In the genomic region with DNA sequence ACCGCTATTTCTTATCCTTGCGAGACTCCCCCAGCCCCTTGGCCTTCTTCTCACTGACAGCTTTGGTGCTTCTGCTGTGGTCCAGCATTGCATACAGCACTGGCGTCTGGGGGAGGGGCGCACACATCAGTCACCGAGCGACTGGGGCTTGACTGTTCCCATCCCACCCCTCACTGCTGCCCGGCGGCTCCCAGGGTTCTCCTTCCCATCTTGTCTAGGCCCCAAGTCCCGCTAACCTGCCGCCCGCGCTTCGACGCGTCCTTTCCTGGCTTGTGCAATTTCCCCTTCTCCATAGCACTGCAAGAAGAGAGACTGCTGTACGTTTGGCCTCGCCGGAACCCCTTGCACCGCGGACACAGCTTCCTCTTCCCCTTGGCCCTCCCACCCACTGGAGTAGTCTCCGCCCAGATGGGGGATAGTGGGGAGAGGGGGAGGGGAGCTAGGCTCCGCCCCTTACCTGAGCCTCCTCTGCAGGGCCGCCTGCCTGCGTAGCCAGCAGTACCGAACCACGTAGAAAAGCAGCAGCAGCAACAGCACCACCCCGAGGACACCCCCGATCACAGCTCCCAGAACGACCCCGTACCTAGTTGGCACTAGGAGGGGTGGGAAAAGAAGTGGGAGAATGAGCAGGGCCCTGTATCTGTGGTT, we compare ENCODE assay signal across 8 cellular contexts. TPM values are rescaled to one million over a fixed set of nuclear protein-coding genes. Genes with fewer than 3 reads are reported as not detected.
DNase-seq lines count a peak whose midpoint lies in the region; ATAC-seq, FAIRE-seq and TF ChIP-seq lines count a peak whose summit lies in the region.

No MANE protein-coding gene starts in this region.

- peak overlapping the region; percentile 62 to 86 (median 84) for H3K4me3 ChIP-seq in keratinocyte (ENCODE audit: control insufficient read depth in 2 of 3, extremely low read depth in 1 of 3, insufficient read depth in 2 of 3, low read depth in 1 of 3, low read length in 3 of 3)

- no peaks in the 10 kb centered on the region for H3K9me3 Mint-ChIP-seq in WTC11

- CTCF ChIA-PET in WTC11 (lab: Charles Lee) = interaction anchor here (0.6 to 4.8 kb wide), 47 partner anchors 8 to 866 kb away, joined by 3 to 107 read pairs (median 5); a partner anchor contains a TSS

- peak; percentile 82 for ATAC-seq in GM21717 (IDR thresholded peaks at IDR 0.05; ENCODE audit: unreplicated experiment)
- peak; percentile 97 for ATAC-seq in WTC11

- dilution Hi-C loops in keratinocyte (cut with MboI; ENCODE audit: extremely low pct_ligation_motif_present, low sequenced_read_pairs) = no loop called here

- H3K27ac Mint-ChIP-seq in WTC11 = peak overlapping the region; percentile 89

- H3K27ac ChIP-seq in caudate nucleus (ENCODE audit: low read depth, low read length) (peak overlapping the region; percentile 67), keratinocyte (ENCODE audit: control insufficient read depth, insufficient read depth, low read length) (no peak overlapping the region)

- H3K27me3 Mint-ChIP-seq in WTC11 (ENCODE audit: low read depth) = no peaks in the 10 kb centered on the region

- no peaks in the 10 kb centered on the region for H3K27me3 ChIP-seq in keratinocyte (ENCODE audit: control insufficient read depth, extremely low read depth, insufficient read depth, low read length)

- H3K9ac ChIP-seq in keratinocyte (ENCODE audit: control insufficient read depth, extremely low read depth, insufficient read depth, low read length) = peak overlapping the region; percentile 71

- peak overlapping the region; percentile 99 for H3K4me3 Mint-ChIP-seq in WTC11

- no peaks in the 10 kb centered on the region for H3K36me3 ChIP-seq in keratinocyte (ENCODE audit: control insufficient read depth in 2 of 2, extremely low read depth in 1 of 2, insufficient read depth in 2 of 2, low read length in 2 of 2)

- no peaks in the 10 kb centered on the region for H4K20me1 ChIP-seq in keratinocyte (ENCODE audit: control insufficient read depth, extremely low read depth, insufficient read depth, low read length)

- peaks cover 13% of the 10 kb centered on the region for H3K4me1 ChIP-seq in keratinocyte (ENCODE audit: control insufficient read depth, extremely low read depth, insufficient read depth, low read length)

- FAIRE-seq in keratinocyte (lab: Jason Lieb, UNC) = peak; percentile 75

- H3K9me3 ChIP-seq in keratinocyte (ENCODE audit: control insufficient read depth, low read depth, low read length) = no peaks in the 10 kb centered on the region

- peaks cover 3% of the 10 kb centered on the region for H3K79me2 ChIP-seq in keratinocyte (ENCODE audit: control insufficient read depth, insufficient read depth, low read length)

- POLR2A ChIA-PET in WTC11 (lab: Charles Lee) = interaction anchor here (0.5 to 2.2 kb wide), 11 partner anchors 8 to 134 kb away, joined by 3 to 18 read pairs (median 5); a partner anchor contains a TSS

- TF ChIP-seq CTCF in WTC11 (IDR thresholded peaks at IDR 0.05) (no peak), keratinocyte (optimal IDR thresholded peaks at IDR 0.05 in 1 of 3, IDR thresholded peaks at IDR 0.05 in 1 of 3, conservative IDR thresholded peaks at IDR 0.05 in 1 of 3; ENCODE audit: extremely low read depth in 1 of 3, insufficient read depth in 2 of 3, low read length in 3 of 3) (peak; percentile 36 to 72 (median 50))

- DNase-seq in COR-L47 (lab: John Stamatoyannopoulos, UW) (peak; percentile 79), NCI-H128 (lab: John Stamatoyannopoulos, UW; ENCODE audit: unreplicated experiment) (peak; percentile 80), WTC11 (ENCODE audit: low spot score) (peak; percentile 98), caudate nucleus (lab: John Stamatoyannopoulos, UW) (peak in 58 of 61 donors; percentile 11 to 89 (median 64)), keratinocyte (ENCODE audit: low read depth, low spot score) (peak; percentile 75), HuH-7 (ENCODE audit: low spot score) (no peak)
- peak; percentile 67 to 84 (median 78) for DNase-seq in stimulated activated CD4-positive, alpha-beta T cell treated with anti-CD3 and anti-CD28 coated beads, Interleukin-12 subunit alpha, Interleukin-12 subunit beta, amount 100 ng/mL, for 48 hours (ENCODE audit: low read depth in 2 of 3, low spot score in 1 of 3)

- no peaks in the 10 kb centered on the region for H3K36me3 Mint-ChIP-seq in WTC11

- peak overlapping the region; percentile 94 for H2AFZ ChIP-seq in keratinocyte (ENCODE audit: control insufficient read depth, low read length)

- no peaks in the 10 kb centered on the region for H3K9me1 ChIP-seq in keratinocyte (ENCODE audit: control insufficient read depth, extremely low read depth, insufficient read depth, low read length)

- peaks cover 45% of the 10 kb centered on the region for H3K4me1 Mint-ChIP-seq in WTC11

- peak overlapping the region; percentile 84 for H3K4me2 ChIP-seq in keratinocyte (ENCODE audit: control insufficient read depth, extremely low read depth, insufficient read depth, low read depth, low read length)

TF ChIP-seq in WTC11, 78 proteins besides CTCF, POLR2A, EP300 and RAD21 (continues in another document):
- TF ChIP-seq ETV6 (CRISPR knock-in tag; IDR thresholded peaks at IDR 0.05) = peak; percentile 32; the same call in 1 of the 2 replicates
- 0 out of 2 replicates have a peak, but pooled peaks have one; percentile 25 for TF ChIP-seq RELA (CRISPR knock-in tag; IDR thresholded peaks at IDR 0.05; ENCODE audit: borderline replicate concordance)
- no peak for TF ChIP-seq ZNF263 (CRISPR knock-in tag; IDR thresholded peaks at IDR 0.05; ENCODE audit: low read depth)
- TF ChIP-seq SP1 (CRISPR knock-in tag; conservative IDR thresholded peaks at IDR 0.05) = peak; percentile 88
- TF ChIP-seq ZBTB21 (CRISPR knock-in tag; IDR thresholded peaks at IDR 0.05; ENCODE audit: borderline replicate concordance) = 0 out of 2 replicates have a peak, but pooled peaks have one; percentile 55
- TF ChIP-seq TP53 (CRISPR knock-in tag; IDR thresholded peaks at IDR 0.05) = 0 out of 2 replicates have a peak, but pooled peaks have one; percentile 37
- TF ChIP-seq, protein P1, sequence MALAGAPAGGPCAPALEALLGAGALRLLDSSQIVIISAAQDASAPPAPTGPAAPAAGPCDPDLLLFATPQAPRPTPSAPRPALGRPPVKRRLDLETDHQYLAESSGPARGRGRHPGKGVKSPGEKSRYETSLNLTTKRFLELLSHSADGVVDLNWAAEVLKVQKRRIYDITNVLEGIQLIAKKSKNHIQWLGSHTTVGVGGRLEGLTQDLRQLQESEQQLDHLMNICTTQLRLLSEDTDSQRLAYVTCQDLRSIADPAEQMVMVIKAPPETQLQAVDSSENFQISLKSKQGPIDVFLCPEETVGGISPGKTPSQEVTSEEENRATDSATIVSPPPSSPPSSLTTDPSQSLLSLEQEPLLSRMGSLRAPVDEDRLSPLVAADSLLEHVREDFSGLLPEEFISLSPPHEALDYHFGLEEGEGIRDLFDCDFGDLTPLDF (CRISPR knock-in tag; IDR thresholded peaks at IDR 0.05) = no peak
- TF ChIP-seq, protein P2, sequence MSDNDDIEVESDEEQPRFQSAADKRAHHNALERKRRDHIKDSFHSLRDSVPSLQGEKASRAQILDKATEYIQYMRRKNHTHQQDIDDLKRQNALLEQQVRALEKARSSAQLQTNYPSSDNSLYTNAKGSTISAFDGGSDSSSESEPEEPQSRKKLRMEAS (CRISPR knock-in tag; IDR thresholded peaks at IDR 0.05) = no peak

RNA-seq across cellular contexts. Expression of a gene that starts 3.8 kb away (rescaled TPM):
- 3.2 to 5.5 TPM (median 5.2 TPM) in 3 replicates for total RNA-seq in WTC11 (2021)
- 0.19 to 0.45 TPM (median 0.45 TPM) in 3 replicates for polyA plus RNA-seq in keratinocyte
- polyA plus RNA-seq in keratinocyte (2011; ENCODE audit: low read depth) = not detected
- polyA plus RNA-seq in keratinocyte (2011; cell fraction: cytosol; rRNA removed) = 0.16 TPM in 2 replicates
- polyA plus RNA-seq in keratinocyte (2011; cell fraction: nucleus; rRNA removed) = 0.90 and 0.92 TPM in 2 replicates
- 0.27 and 0.46 TPM in 2 replicates for polyA plus RNA-seq in keratinocyte (2012; ENCODE audit: low replicate concordance)
- 0.33 to 0.92 TPM (median 0.74 TPM) in 3 replicates for polyA minus RNA-seq in keratinocyte
- not detected for polyA minus RNA-seq in keratinocyte (2011; cell fraction: cytosol; rRNA and poly(A)+ RNA removed)
- not detected in 2 replicates for polyA minus RNA-seq in keratinocyte (2011; cell fraction: nucleus; rRNA and poly(A)+ RNA removed)

RNA-seq across cellular contexts. Expression of a gene that starts 8.2 kb away (rescaled TPM):
- total RNA-seq in WTC11 (2021) = 193 to 207 TPM (median 196 TPM) in 3 replicates
- 362 to 518 TPM (median 401 TPM) in 3 replicates for polyA plus RNA-seq in keratinocyte
- polyA plus RNA-seq in keratinocyte (2011; ENCODE audit: low read depth) = 20.6 TPM
- polyA plus RNA-seq in keratinocyte (2011; cell fraction: cytosol; rRNA removed) = 394 and 510 TPM in 2 replicates
- polyA plus RNA-seq in keratinocyte (2011; cell fraction: nucleus; rRNA removed) = 255 and 284 TPM in 2 replicates
- polyA plus RNA-seq in keratinocyte (2012; ENCODE audit: low replicate concordance) = 227 and 240 TPM in 2 replicates
- polyA minus RNA-seq in keratinocyte = 124 to 170 TPM (median 154 TPM) in 3 replicates
- polyA minus RNA-seq in keratinocyte (2011; cell fraction: cytosol; rRNA and poly(A)+ RNA removed) = 98.6 TPM
- 50.1 and 72.4 TPM in 2 replicates for polyA minus RNA-seq in keratinocyte (2011; cell fraction: nucleus; rRNA and poly(A)+ RNA removed)

RNA-seq across cellular contexts. Expression of a gene that starts 47.5 kb away (rescaled TPM):
- total RNA-seq in WTC11 (2021) = 0.92 to 1.2 TPM (median 1.1 TPM) in 3 replicates
- 0.04 to 0.24 TPM in 2 of 3 replicates, not detected in the other for polyA plus RNA-seq in keratinocyte
- polyA plus RNA-seq in keratinocyte (2011; ENCODE audit: low read depth) = not detected
- polyA plus RNA-seq in keratinocyte (2011; cell fraction: cytosol; rRNA removed) = 0.05 and 0.07 TPM in 2 replicates
- not detected in 2 replicates for polyA plus RNA-seq in keratinocyte (2011; cell fraction: nucleus; rRNA removed)
- polyA plus RNA-seq in keratinocyte (2012; ENCODE audit: low replicate concordance) = not detected in 2 replicates
- polyA minus RNA-seq in keratinocyte = not detected in 3 replicates
- polyA minus RNA-seq in keratinocyte (2011; cell fraction: cytosol; rRNA and poly(A)+ RNA removed) = not detected
- not detected in 2 replicates for polyA minus RNA-seq in keratinocyte (2011; cell fraction: nucleus; rRNA and poly(A)+ RNA removed)
